1 cellular context compared by ENCODE assay signal in the genomic region with DNA sequence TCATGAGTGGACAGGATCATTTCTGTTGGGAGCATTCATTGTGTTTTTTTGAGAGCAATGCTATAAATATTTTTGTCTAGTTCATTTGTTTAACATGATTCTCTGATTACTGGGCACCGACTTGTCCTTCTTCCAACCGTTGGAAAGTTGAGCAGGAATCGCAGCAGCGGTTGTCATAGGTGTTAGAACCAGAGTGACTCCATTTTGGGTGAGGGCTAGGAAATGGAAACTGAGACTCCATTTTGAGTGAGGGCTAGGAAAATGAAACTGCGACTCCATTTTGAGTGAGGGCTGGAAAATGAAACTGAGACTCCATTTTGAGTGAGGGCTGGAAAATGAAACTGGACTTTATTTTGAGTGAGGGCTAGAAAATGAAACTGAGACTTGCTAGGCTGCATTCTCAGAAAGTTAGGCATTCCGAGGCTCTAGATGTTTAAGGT.
TF ChIP-seq lines count a peak whose summit lies in the region.

No MANE protein-coding gene starts in this region.

TF ChIP-seq in A549, 52 proteins besides CTCF, POLR2A, EP300 and RAD21 (continued from another document):
- TF ChIP-seq PBX3 (IDR thresholded peaks at IDR 0.05): no peak
- TF ChIP-seq HMGXB4 (CRISPR knock-in tag; IDR thresholded peaks at IDR 0.05; ENCODE audit: borderline replicate concordance): no peak
- peak; percentile 86; the same call in 1 of the 2 replicates for TF ChIP-seq EHF (CRISPR knock-in tag; IDR thresholded peaks at IDR 0.05)
- TF ChIP-seq, protein P1, sequence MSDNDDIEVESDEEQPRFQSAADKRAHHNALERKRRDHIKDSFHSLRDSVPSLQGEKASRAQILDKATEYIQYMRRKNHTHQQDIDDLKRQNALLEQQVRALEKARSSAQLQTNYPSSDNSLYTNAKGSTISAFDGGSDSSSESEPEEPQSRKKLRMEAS (IDR thresholded peaks at IDR 0.05): no peak
- no peak for TF ChIP-seq FOSL2 (IDR thresholded peaks at IDR 0.05)
- TF ChIP-seq FOSL2 (CRISPR knock-in tag; IDR thresholded peaks at IDR 0.05): no peak
- TF ChIP-seq JUN (IDR thresholded peaks at IDR 0.05): no peak
- peak; percentile 82; the same call in 1 of the 2 replicates for TF ChIP-seq HOXB5 (CRISPR knock-in tag; IDR thresholded peaks at IDR 0.05)
- no peak for TF ChIP-seq SREBF2 (IDR thresholded peaks at IDR 0.05)
- TF ChIP-seq, protein P2, sequence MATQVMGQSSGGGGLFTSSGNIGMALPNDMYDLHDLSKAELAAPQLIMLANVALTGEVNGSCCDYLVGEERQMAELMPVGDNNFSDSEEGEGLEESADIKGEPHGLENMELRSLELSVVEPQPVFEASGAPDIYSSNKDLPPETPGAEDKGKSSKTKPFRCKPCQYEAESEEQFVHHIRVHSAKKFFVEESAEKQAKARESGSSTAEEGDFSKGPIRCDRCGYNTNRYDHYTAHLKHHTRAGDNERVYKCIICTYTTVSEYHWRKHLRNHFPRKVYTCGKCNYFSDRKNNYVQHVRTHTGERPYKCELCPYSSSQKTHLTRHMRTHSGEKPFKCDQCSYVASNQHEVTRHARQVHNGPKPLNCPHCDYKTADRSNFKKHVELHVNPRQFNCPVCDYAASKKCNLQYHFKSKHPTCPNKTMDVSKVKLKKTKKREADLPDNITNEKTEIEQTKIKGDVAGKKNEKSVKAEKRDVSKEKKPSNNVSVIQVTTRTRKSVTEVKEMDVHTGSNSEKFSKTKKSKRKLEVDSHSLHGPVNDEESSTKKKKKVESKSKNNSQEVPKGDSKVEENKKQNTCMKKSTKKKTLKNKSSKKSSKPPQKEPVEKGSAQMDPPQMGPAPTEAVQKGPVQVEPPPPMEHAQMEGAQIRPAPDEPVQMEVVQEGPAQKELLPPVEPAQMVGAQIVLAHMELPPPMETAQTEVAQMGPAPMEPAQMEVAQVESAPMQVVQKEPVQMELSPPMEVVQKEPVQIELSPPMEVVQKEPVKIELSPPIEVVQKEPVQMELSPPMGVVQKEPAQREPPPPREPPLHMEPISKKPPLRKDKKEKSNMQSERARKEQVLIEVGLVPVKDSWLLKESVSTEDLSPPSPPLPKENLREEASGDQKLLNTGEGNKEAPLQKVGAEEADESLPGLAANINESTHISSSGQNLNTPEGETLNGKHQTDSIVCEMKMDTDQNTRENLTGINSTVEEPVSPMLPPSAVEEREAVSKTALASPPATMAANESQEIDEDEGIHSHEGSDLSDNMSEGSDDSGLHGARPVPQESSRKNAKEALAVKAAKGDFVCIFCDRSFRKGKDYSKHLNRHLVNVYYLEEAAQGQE (IDR thresholded peaks at IDR 0.05): no peak
- no peak for TF ChIP-seq KDM1A (IDR thresholded peaks at IDR 0.05; ENCODE audit: low read depth)
- peak; percentile 85; the same call in 1 of the 2 replicates for TF ChIP-seq HOXB13 (CRISPR knock-in tag; IDR thresholded peaks at IDR 0.05; ENCODE audit: low read depth)
- no peak for TF ChIP-seq BHLHE40 (IDR thresholded peaks at IDR 0.05; ENCODE audit: low read depth, low read length)
- TF ChIP-seq TFCP2L1 (CRISPR knock-in tag; IDR thresholded peaks at IDR 0.05): no peak
- no peak for TF ChIP-seq CHD2 (IDR thresholded peaks at IDR 0.05; ENCODE audit: low read length, partially characterized antibody)
- no peak for TF ChIP-seq RCOR1 (IDR thresholded peaks at IDR 0.05; ENCODE audit: low read depth, low read length)
- TF ChIP-seq HOXA7 (CRISPR knock-in tag; IDR thresholded peaks at IDR 0.05): no peak
- TF ChIP-seq ATOH8 (CRISPR knock-in tag; IDR thresholded peaks at IDR 0.05; ENCODE audit: low read depth): peak; percentile 91
- no peak for TF ChIP-seq MAFK (IDR thresholded peaks at IDR 0.05; ENCODE audit: partially characterized antibody)
- TF ChIP-seq GATA3 (IDR thresholded peaks at IDR 0.05; ENCODE audit: borderline replicate concordance): no peak
- TF ChIP-seq EHMT2 (IDR thresholded peaks at IDR 0.05; ENCODE audit: low read depth): no peak
- TF ChIP-seq RFX5 (IDR thresholded peaks at IDR 0.05): no peak
- TF ChIP-seq, protein P3, sequence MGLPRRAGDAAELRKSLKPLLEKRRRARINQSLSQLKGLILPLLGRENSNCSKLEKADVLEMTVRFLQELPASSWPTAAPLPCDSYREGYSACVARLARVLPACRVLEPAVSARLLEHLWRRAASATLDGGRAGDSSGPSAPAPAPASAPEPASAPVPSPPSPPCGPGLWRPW (IDR thresholded peaks at IDR 0.05): no peak
- peak; percentile 63; the same call in 1 of the 2 replicates for TF ChIP-seq FOXS1 (CRISPR knock-in tag; IDR thresholded peaks at IDR 0.05)
- no peak for TF ChIP-seq PHF8 (IDR thresholded peaks at IDR 0.05; ENCODE audit: borderline replicate concordance, low read depth)
- TF ChIP-seq KDM5A (IDR thresholded peaks at IDR 0.05): no peak
- no peak for TF ChIP-seq ZFP36 (IDR thresholded peaks at IDR 0.05; ENCODE audit: borderline replicate concordance, partially characterized antibody)
- TF ChIP-seq CHD4 (IDR thresholded peaks at IDR 0.05; ENCODE audit: borderline replicate concordance): no peak
- TF ChIP-seq ZC3H11A (IDR thresholded peaks at IDR 0.05): no peak
- TF ChIP-seq RARB (CRISPR knock-in tag; IDR thresholded peaks at IDR 0.05): no peak
- peak; percentile 92 for TF ChIP-seq ZNF302 (CRISPR knock-in tag; IDR thresholded peaks at IDR 0.05)
- no peak for TF ChIP-seq MAZ (IDR thresholded peaks at IDR 0.05; ENCODE audit: borderline replicate concordance, low read depth, low read length)
- TF ChIP-seq CBX8 (IDR thresholded peaks at IDR 0.05): no peak
- TF ChIP-seq, protein P4, sequence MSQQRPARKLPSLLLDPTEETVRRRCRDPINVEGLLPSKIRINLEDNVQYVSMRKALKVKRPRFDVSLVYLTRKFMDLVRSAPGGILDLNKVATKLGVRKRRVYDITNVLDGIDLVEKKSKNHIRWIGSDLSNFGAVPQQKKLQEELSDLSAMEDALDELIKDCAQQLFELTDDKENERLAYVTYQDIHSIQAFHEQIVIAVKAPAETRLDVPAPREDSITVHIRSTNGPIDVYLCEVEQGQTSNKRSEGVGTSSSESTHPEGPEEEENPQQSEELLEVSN (IDR thresholded peaks at IDR 0.05; ENCODE audit: borderline replicate concordance, low read depth): no peak
- TF ChIP-seq NR3C1 (IDR thresholded peaks at IDR 0.05): no peak
- TF ChIP-seq RNF2 (IDR thresholded peaks at IDR 0.05; ENCODE audit: borderline replicate concordance, low read depth): no peak
- TF ChIP-seq NFE2L2 (conservative IDR thresholded peaks at IDR 0.05; ENCODE audit: low read length): no peak
- TF ChIP-seq HEYL (CRISPR knock-in tag; IDR thresholded peaks at IDR 0.05): 0 out of 2 replicates have a peak, but pooled peaks have one; percentile 46
- TF ChIP-seq NPAS2 (CRISPR knock-in tag; IDR thresholded peaks at IDR 0.05; ENCODE audit: borderline replicate concordance): peak; percentile 39; the same call in 1 of the 2 replicates
- no peak for TF ChIP-seq SMC3 (IDR thresholded peaks at IDR 0.05)
- TF ChIP-seq CEBPB (IDR thresholded peaks at IDR 0.05): no peak
- no peak for TF ChIP-seq MYC (IDR thresholded peaks at IDR 0.05; ENCODE audit: borderline replicate concordance, low read length)
TF ChIP-seq in A549: peak in this region for 9.
